ENCODE assay signal across 19 cellular contexts in the genomic region with DNA sequence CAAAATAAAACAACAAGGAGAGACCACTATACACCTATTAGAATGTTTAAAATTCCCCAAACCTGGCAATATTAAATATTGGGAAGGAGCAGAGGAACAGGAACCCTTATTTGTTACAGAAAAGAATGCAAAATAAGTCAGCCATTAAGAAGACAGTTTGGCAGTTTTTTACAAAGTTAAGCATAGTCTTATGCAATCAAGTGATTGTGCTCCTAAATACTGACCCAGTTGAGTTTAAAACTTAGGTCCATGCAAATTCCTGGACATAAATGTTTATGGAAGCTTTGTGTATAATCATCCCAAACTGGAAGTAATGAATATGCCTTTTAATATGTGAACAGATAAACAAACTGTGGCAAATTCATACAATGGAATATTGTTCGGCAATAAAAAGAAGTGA.
DNase-seq lines count a peak whose midpoint lies in the region; ATAC-seq, FAIRE-seq and TF ChIP-seq lines count a peak whose summit lies in the region.
"Had no signal": no experiment of that assay in that cellular context is flagged by ENCODE, and none has a peak within 500 bp of the region (broad histone marks: within the 10 kb centered on the region; RNA-seq: fewer than 3 reads in every experiment).

No MANE protein-coding gene starts in this region.

- H3K27ac ChIP-seq in ACC112 (ENCODE audit: low read depth, low read length) = no peak overlapping the region; the same call in 1 of the 2 replicates
- no peak overlapping the region for H3K27ac ChIP-seq in H1 (ENCODE audit: low read depth, low read length)
- H3K27ac ChIP-seq: SK-N-MC had no signal

- H3K9ac ChIP-seq in H1 (replicated peaks in 1 of 4; ENCODE audit: extremely low read depth in 1 of 4, low read depth in 3 of 4, low read length in 3 of 4) = no peak overlapping the region

- H3K56ac ChIP-seq in H1 (replicated peaks; ENCODE audit: insufficient read length, low read depth, low read length) = no peak overlapping the region

- H4K5ac ChIP-seq in H1 (ENCODE audit: insufficient read length, low read depth, low read length) = no peak overlapping the region

- H3K9me3 ChIP-seq in H1 (ENCODE audit: insufficient read depth in 2 of 2, low read depth in 1 of 2, low read length in 1 of 2) = no peaks in the 10 kb centered on the region

- H3K4me1 ChIP-seq in ACC112 (ENCODE audit: control insufficient read depth, insufficient read depth, low read length, unreplicated experiment) = peaks cover 35% of the 10 kb centered on the region
- H3K4me1 ChIP-seq in H1 (replicated peaks in 1 of 4; ENCODE audit: control insufficient read depth in 3 of 4, insufficient read depth in 4 of 4, low read length in 3 of 4) = no peaks in the 10 kb centered on the region

- DNase-seq in H1 (ENCODE audit: low read depth in 1 of 2, low spot score in 2 of 2) (no peak), fibroblast of villous mesenchyme (ENCODE audit: low read depth) (peak; percentile 51), pons (ENCODE audit: low spot score) (no peak), NCI-H510A (lab: John Stamatoyannopoulos, UW) (no peak), left ventricle myocardium superior (no peak)
- DNase-seq: CD4-positive, alpha-beta T cell; Karpas-422; NCI-H1092 treated with DMSO at 0.1 percent for 48 hours; NCI-H146; NCI-H748 treated with DMSO at 0.1 percent for 48 hours; Right ventricle myocardium superior had no signal

- no peaks in the 10 kb centered on the region for H3K79me2 ChIP-seq in ACC112 (ENCODE audit: control insufficient read depth, insufficient read depth, low read length, unreplicated experiment)
- H3K79me2 ChIP-seq in H1 (ENCODE audit: control insufficient read depth in 1 of 2, insufficient read depth in 2 of 2, low read length in 2 of 2) = no peaks in the 10 kb centered on the region

- TF ChIP-seq POLR2A in H1 (IDR thresholded peaks at IDR 0.05; ENCODE audit: control extremely low read depth in 1 of 2, low read depth in 2 of 2, low read length in 2 of 2) = no peak

- H4K91ac ChIP-seq in H1 (replicated peaks; ENCODE audit: insufficient read length, low read length) = no peak overlapping the region

- H3K23me2 ChIP-seq in H1 (ENCODE audit: low read depth, low read length) = no peaks in the 10 kb centered on the region

- intact Hi-C loops in left ventricle myocardium superior (cut with micrococcal nuclease) = no loop called here

- TF ChIP-seq RAD21 in Ishikawa (IDR thresholded peaks at IDR 0.05; ENCODE audit: low read depth) (no peak), H1 (IDR thresholded peaks at IDR 0.05 in 1 of 2, conservative IDR thresholded peaks at IDR 0.05 in 1 of 2; ENCODE audit: low read depth in 2 of 2, low read length in 2 of 2) (no peak)

- H2BK15ac ChIP-seq in H1 (ENCODE audit: low read length) = no peak overlapping the region

- H4K20me1 ChIP-seq in H1 (replicated peaks in 1 of 2; ENCODE audit: control insufficient read depth in 1 of 2, insufficient read depth in 2 of 2, low read length in 2 of 2) = no peaks in the 10 kb centered on the region

- H3K23ac ChIP-seq in H1 (ENCODE audit: insufficient read length) = no peak overlapping the region

- H2AK5ac ChIP-seq in H1 (ENCODE audit: low read depth, low read length) = no peak overlapping the region

- POLR2A ChIA-PET in H1 (lab: Charles Lee; ENCODE audit: partially characterized antibody) = no interaction called here

- H3K27me3 ChIP-seq in ACC112 (ENCODE audit: insufficient read depth, low read length) (no peaks in the 10 kb centered on the region), H1 (replicated peaks in 1 of 4; ENCODE audit: control insufficient read depth in 3 of 4, extremely low read depth in 1 of 4, insufficient read depth in 3 of 4, low read length in 3 of 4) (no peaks in the 10 kb centered on the region)

- FAIRE-seq in H1 (lab: Jason Lieb, UNC) = no peak
- FAIRE-seq: A204.1, GM12892, GM18507, RCC 7860 had no signal

- no peak overlapping the region for H2BK120ac ChIP-seq in H1 (replicated peaks; ENCODE audit: low read depth, low read length)

- no peak overlapping the region for H3K14ac ChIP-seq in H1 (ENCODE audit: insufficient read length)

- H3K4me3 ChIP-seq in ACC112 (ENCODE audit: low read depth, low read length) = no peak overlapping the region
- no peak overlapping the region for H3K4me3 ChIP-seq in H1 (ENCODE audit: extremely low read depth in 1 of 4, insufficient read depth in 2 of 4, low read depth in 3 of 4, low read length in 4 of 4)
- no peak overlapping the region for H3K4me3 ChIP-seq in fibroblast of villous mesenchyme (ENCODE audit: low read depth, low read length)
- H3K4me3 ChIP-seq: SK-N-MC had no signal

- H2BK12ac ChIP-seq in H1 (ENCODE audit: low read depth, low read length) = no peak overlapping the region

- H2AFZ ChIP-seq in ACC112 (ENCODE audit: low read length, unreplicated experiment) (peak overlapping the region; percentile 39), H1 (ENCODE audit: low read length) (no peak overlapping the region)

- no peaks in the 10 kb centered on the region for H3K79me1 ChIP-seq in H1 (ENCODE audit: low read depth, low read length)

- H3K4me2 ChIP-seq in H1 (ENCODE audit: insufficient read depth in 1 of 2, low read depth in 2 of 2, low read length in 2 of 2) = no peak overlapping the region

- 92% methylated on average over 1 of the region's 1 CpG; no CpG with 5 or more reads in 1 of the 2 experiments for WGBS in H1 (ENCODE audit: extremely low coverage in 1 of 2, insufficient coverage in 1 of 2, insufficient read length in 1 of 2, insufficient replicate concordance in 2 of 2, low coverage in 1 of 2, low lambda C conversion rate in 2 of 2, missing lambda C conversion rate in 1 of 2), 2 experiments

- CTCF ChIA-PET in H1 (lab: Charles Lee; ENCODE audit: partially characterized antibody) = interaction anchor here (0.6 to 1.0 kb wide), 3 partner anchors 10 to 117 kb away, joined by 3 to 4 read pairs (median 3); no protein-coding TSS in a partner anchor

- TF ChIP-seq EP300 in Ishikawa (IDR thresholded peaks at IDR 0.05; ENCODE audit: borderline replicate concordance) (no peak), H1 (IDR thresholded peaks at IDR 0.05; ENCODE audit: borderline replicate concordance in 1 of 2, low read depth in 2 of 2, low read length in 2 of 2) (no peak)

- no peak overlapping the region for H2BK20ac ChIP-seq in H1 (ENCODE audit: low read length)

- TF ChIP-seq CTCF in H1 (IDR thresholded peaks at IDR 0.05; ENCODE audit: control extremely low read depth in 1 of 3, insufficient read depth in 1 of 3, low read depth in 1 of 3, low read length in 3 of 3) = no peak
- no peak for TF ChIP-seq CTCF in fibroblast of villous mesenchyme (IDR thresholded peaks at IDR 0.05; ENCODE audit: insufficient read depth, low read depth, low read length)

- no peaks in the 10 kb centered on the region for H3K36me3 ChIP-seq in ACC112 (ENCODE audit: insufficient read depth, low read length)
- H3K36me3 ChIP-seq in H1 (ENCODE audit: control insufficient read depth in 2 of 4, insufficient read depth in 4 of 4, low read length in 3 of 4) = no peaks in the 10 kb centered on the region

- H3K18ac ChIP-seq in H1 (ENCODE audit: extremely low read depth, low read length) = no peak overlapping the region

- H2BK5ac ChIP-seq in H1 (ENCODE audit: low read depth, low read length) = no peak overlapping the region

- ATAC-seq in HG03457 (IDR thresholded peaks at IDR 0.05; ENCODE audit: unreplicated experiment) (no peak), left ventricle myocardium superior (no peak)

- H4K8ac ChIP-seq in H1 (ENCODE audit: extremely low read depth, insufficient read depth, low read length) = no peak overlapping the region

- no peak overlapping the region for H3K4ac ChIP-seq in H1 (replicated peaks; ENCODE audit: insufficient read length, low read depth, low read length)

TF ChIP-seq in Ishikawa, 13 proteins besides CTCF, POLR2A, EP300 and RAD21:
- TF ChIP-seq CEBPB (IDR thresholded peaks at IDR 0.05) = peak; percentile 94
- TF ChIP-seq YY1 (IDR thresholded peaks at IDR 0.05; ENCODE audit: low read depth) = no peak
TF ChIP-seq in Ishikawa: peak in this region for 1.

TF ChIP-seq in H1, 55 proteins besides CTCF, POLR2A, EP300 and RAD21:
- TF ChIP-seq CEBPB (IDR thresholded peaks at IDR 0.05; ENCODE audit: low read depth, low read length) (peak; percentile 92), YY1 (IDR thresholded peaks at IDR 0.05; ENCODE audit: low read depth, low read length) (no peak), SUZ12 (IDR thresholded peaks at IDR 0.05; ENCODE audit: low read length) (no peak)
